1 cellular context compared by ENCODE assay signal in the genomic region with DNA sequence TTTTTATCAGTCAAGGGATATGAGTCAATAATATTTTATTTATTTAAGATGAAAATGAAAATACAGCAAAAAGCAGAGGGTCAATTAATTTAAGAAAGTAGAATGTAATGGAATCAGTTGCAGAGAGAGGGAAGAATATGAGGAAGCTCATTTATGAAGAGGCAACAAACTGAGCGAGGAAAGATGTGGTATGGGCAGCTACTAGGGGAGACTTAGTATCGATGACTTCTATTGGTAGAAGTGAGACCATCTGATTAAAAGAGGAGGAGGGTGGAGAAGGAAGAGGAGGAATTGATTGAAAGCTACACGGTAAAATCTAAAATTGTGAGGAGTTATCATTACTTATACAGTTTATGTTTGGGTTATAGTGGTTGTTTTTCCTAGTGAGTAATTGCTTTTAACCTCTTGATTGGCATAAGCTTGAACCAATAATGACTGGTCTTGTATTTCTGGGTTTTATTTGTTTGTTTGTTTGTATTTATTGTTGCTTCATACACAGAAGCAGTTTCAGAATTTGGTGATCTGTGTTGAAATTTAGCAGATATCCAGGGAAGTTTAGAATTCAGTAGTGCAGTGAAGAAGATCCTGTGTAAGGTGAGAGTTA.
TF ChIP-seq lines count a peak whose summit lies in the region.

No MANE protein-coding gene starts in this region.

TF ChIP-seq in GM12878, 131 proteins besides CTCF, POLR2A, EP300 and RAD21 (continued from another document):
- TF ChIP-seq, protein P1, sequence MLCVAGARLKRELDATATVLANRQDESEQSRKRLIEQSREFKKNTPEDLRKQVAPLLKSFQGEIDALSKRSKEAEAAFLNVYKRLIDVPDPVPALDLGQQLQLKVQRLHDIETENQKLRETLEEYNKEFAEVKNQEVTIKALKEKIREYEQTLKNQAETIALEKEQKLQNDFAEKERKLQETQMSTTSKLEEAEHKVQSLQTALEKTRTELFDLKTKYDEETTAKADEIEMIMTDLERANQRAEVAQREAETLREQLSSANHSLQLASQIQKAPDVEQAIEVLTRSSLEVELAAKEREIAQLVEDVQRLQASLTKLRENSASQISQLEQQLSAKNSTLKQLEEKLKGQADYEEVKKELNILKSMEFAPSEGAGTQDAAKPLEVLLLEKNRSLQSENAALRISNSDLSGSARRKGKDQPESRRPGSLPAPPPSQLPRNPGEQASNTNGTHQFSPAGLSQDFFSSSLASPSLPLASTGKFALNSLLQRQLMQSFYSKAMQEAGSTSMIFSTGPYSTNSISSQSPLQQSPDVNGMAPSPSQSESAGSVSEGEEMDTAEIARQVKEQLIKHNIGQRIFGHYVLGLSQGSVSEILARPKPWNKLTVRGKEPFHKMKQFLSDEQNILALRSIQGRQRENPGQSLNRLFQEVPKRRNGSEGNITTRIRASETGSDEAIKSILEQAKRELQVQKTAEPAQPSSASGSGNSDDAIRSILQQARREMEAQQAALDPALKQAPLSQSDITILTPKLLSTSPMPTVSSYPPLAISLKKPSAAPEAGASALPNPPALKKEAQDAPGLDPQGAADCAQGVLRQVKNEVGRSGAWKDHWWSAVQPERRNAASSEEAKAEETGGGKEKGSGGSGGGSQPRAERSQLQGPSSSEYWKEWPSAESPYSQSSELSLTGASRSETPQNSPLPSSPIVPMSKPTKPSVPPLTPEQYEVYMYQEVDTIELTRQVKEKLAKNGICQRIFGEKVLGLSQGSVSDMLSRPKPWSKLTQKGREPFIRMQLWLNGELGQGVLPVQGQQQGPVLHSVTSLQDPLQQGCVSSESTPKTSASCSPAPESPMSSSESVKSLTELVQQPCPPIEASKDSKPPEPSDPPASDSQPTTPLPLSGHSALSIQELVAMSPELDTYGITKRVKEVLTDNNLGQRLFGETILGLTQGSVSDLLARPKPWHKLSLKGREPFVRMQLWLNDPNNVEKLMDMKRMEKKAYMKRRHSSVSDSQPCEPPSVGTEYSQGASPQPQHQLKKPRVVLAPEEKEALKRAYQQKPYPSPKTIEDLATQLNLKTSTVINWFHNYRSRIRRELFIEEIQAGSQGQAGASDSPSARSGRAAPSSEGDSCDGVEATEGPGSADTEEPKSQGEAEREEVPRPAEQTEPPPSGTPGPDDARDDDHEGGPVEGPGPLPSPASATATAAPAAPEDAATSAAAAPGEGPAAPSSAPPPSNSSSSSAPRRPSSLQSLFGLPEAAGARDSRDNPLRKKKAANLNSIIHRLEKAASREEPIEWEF (IDR thresholded peaks at IDR 0.05; ENCODE audit: insufficient replicate concordance, low read depth, low read length) = no peak
- TF ChIP-seq TAF1 (IDR thresholded peaks at IDR 0.05; ENCODE audit: borderline replicate concordance, low read depth, low read length) (no peak), ATF7 (IDR thresholded peaks at IDR 0.05; ENCODE audit: low read depth) (no peak), FOS (IDR thresholded peaks at IDR 0.05; ENCODE audit: borderline replicate concordance, extremely low read depth, insufficient read length) (no peak), ZSCAN29 (IDR thresholded peaks at IDR 0.05) (no peak), CEBPB (IDR thresholded peaks at IDR 0.05; ENCODE audit: borderline replicate concordance in 1 of 2, low read depth in 2 of 2, low read length in 2 of 2) (no peak)
- TF ChIP-seq, protein P2, sequence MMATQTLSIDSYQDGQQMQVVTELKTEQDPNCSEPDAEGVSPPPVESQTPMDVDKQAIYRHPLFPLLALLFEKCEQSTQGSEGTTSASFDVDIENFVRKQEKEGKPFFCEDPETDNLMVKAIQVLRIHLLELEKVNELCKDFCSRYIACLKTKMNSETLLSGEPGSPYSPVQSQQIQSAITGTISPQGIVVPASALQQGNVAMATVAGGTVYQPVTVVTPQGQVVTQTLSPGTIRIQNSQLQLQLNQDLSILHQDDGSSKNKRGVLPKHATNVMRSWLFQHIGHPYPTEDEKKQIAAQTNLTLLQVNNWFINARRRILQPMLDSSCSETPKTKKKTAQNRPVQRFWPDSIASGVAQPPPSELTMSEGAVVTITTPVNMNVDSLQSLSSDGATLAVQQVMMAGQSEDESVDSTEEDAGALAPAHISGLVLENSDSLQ (IDR thresholded peaks at IDR 0.05) = peak; percentile 21; the same call in 1 of the 2 replicates
